ENCODE assay signal across 19 cellular contexts in genomic region chr6:158384671-158385110, GRCh38.
"Had no signal": no experiment of that assay in that cellular context is flagged by ENCODE, and none has a peak within 500 bp of the region (broad histone marks: within the 10 kb centered on the region; RNA-seq: fewer than 3 reads in every experiment).

No MANE protein-coding gene starts in this region.

- H3K36me3 ChIP-seq: gastroesophageal sphincter, heart right ventricle, right lobe of liver, tibial artery had no signal

- H3K36me3 Mint-ChIP-seq: activated naive CD8-positive, alpha-beta T cell treated with anti-CD3 and anti-CD28 coated beads, Interleukin-2, amount 10 ng/mL, durations not matched to agents 7 days and 5 days; immature natural killer cell; naive thymus-derived CD8-positive, alpha-beta T cell had no signal

- ATAC-seq: activated CD8-positive, alpha-beta T cell treated with anti-CD3 and anti-CD28 coated beads for 36 hours; gastroesophageal sphincter; heart right ventricle; mucosa of descending colon; naive thymus-derived CD8-positive, alpha-beta T cell; right lobe of liver had no signal

- H3K4me1 ChIP-seq: gastroesophageal sphincter, heart right ventricle, right lobe of liver, tibial artery had no signal

- H3K9me3 Mint-ChIP-seq: activated CD8-positive, alpha-beta T cell treated with anti-CD3 and anti-CD28 coated beads for 36 hours; activated naive CD8-positive, alpha-beta T cell treated with anti-CD3 and anti-CD28 coated beads, Interleukin-2, amount 10 ng/mL, durations not matched to agents 7 days and 5 days; activated T-cell treated with anti-CD3 and anti-CD28 coated beads, Interleukin-2, amount 50 U/mL, for 24 hours; activated T-helper 2 cell treated with anti-CD3 and anti-CD28 coated beads, Interferon-gamma antibody, Interleukin-2, Interleukin-4, amounts not matched to agents 10 μg/mL and 5 μg/mL and 100 μg/mL, durations not matched to agents 14 hours and 24 hours and 36 hours; immature natural killer cell; memory B cell; naive thymus-derived CD8-positive, alpha-beta T cell had no signal

- H3K27me3 ChIP-seq: gastroesophageal sphincter, heart right ventricle, right lobe of liver, tibial artery had no signal

- H3K4me1 Mint-ChIP-seq: activated naive CD8-positive, alpha-beta T cell treated with anti-CD3 and anti-CD28 coated beads, Interleukin-2, amount 10 ng/mL, durations not matched to agents 7 days and 5 days had no signal

- H3K4me3 ChIP-seq: coronary artery, gastroesophageal sphincter, heart right ventricle, mucosa of descending colon, right lobe of liver, tibial artery had no signal

- H3K27me3 Mint-ChIP-seq: activated CD8-positive, alpha-beta T cell treated with anti-CD3 and anti-CD28 coated beads for 36 hours; activated naive CD8-positive, alpha-beta T cell treated with anti-CD3 and anti-CD28 coated beads, Interleukin-2, amount 10 ng/mL, durations not matched to agents 7 days and 5 days; activated T-cell treated with anti-CD3 and anti-CD28 coated beads, Interleukin-2, amount 50 U/mL, for 24 hours; memory B cell; naive thymus-derived CD8-positive, alpha-beta T cell had no signal

- FAIRE-seq: endometrium, urothelium cell line had no signal

- H3K9me3 ChIP-seq: gastroesophageal sphincter, heart right ventricle, mucosa of descending colon, right lobe of liver, tibial artery had no signal

- H3K27ac ChIP-seq: coronary artery, gastroesophageal sphincter, heart right ventricle, right lobe of liver, tibial artery had no signal

- H3K4me3 Mint-ChIP-seq: activated CD8-positive, alpha-beta T cell treated with anti-CD3 and anti-CD28 coated beads for 36 hours; activated naive CD8-positive, alpha-beta T cell treated with anti-CD3 and anti-CD28 coated beads, Interleukin-2, amount 10 ng/mL, durations not matched to agents 7 days and 5 days; activated T-cell treated with anti-CD3 and anti-CD28 coated beads, Interleukin-2, amount 50 U/mL, for 24 hours; immature natural killer cell; memory B cell; naive thymus-derived CD8-positive, alpha-beta T cell had no signal

- H3K27ac Mint-ChIP-seq: activated CD8-positive, alpha-beta T cell treated with anti-CD3 and anti-CD28 coated beads for 36 hours; activated naive CD8-positive, alpha-beta T cell treated with anti-CD3 and anti-CD28 coated beads, Interleukin-2, amount 10 ng/mL, durations not matched to agents 7 days and 5 days; activated T-cell treated with anti-CD3 and anti-CD28 coated beads, Interleukin-2, amount 50 U/mL, for 24 hours; activated T-helper 2 cell treated with anti-CD3 and anti-CD28 coated beads, Interferon-gamma antibody, Interleukin-2, Interleukin-4, amounts not matched to agents 10 μg/mL and 5 μg/mL and 100 μg/mL, durations not matched to agents 14 hours and 24 hours and 36 hours; immature natural killer cell had no signal

- DNase-seq: activated CD4-positive, alpha-beta T cell treated with anti-CD3 and anti-CD28 coated beads for 48 hours; activated CD4-positive, CD25-positive, alpha-beta regulatory T cell; activated CD8-positive, alpha-beta T cell treated with anti-CD3 and anti-CD28 coated beads for 36 hours; activated naive CD4-positive, alpha-beta T cell treated with Interleukin-2 at 50 U/mL for 16 hours; activated naive CD8-positive, alpha-beta T cell treated with anti-CD3 and anti-CD28 coated beads, Interleukin-2, amount 10 ng/mL, durations not matched to agents 7 days and 5 days; activated T-cell treated with anti-CD3 and anti-CD28 coated beads, Interleukin-2, amount 50 U/mL, for 24 hours; heart right ventricle; immature natural killer cell; mucosa of descending colon; naive thymus-derived CD8-positive, alpha-beta T cell; right lobe of liver; stimulated activated naive CD4-positive, alpha-beta T cell treated with Interleukin-2 at 50 U/mL for 16 hours; tibial artery had no signal
